Comparison of ENCODE assay signal across 1 cellular context in genomic region chr1:155007253-155007828, GRCh38.
TF ChIP-seq lines count a peak whose summit lies in the region.

No MANE protein-coding gene starts in this region.

TF ChIP-seq in H1, 55 proteins besides CTCF, POLR2A, EP300 and RAD21:
- no peak for TF ChIP-seq TBP (IDR thresholded peaks at IDR 0.05; ENCODE audit: low read depth, low read length)
- TF ChIP-seq TAF7 (optimal IDR thresholded peaks at IDR 0.05; ENCODE audit: borderline replicate concordance, low read depth, low read length) = no peak
- TF ChIP-seq, protein P1, sequence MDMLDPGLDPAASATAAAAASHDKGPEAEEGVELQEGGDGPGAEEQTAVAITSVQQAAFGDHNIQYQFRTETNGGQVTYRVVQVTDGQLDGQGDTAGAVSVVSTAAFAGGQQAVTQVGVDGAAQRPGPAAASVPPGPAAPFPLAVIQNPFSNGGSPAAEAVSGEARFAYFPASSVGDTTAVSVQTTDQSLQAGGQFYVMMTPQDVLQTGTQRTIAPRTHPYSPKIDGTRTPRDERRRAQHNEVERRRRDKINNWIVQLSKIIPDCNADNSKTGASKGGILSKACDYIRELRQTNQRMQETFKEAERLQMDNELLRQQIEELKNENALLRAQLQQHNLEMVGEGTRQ (IDR thresholded peaks at IDR 0.05; ENCODE audit: low read length) = no peak
- TF ChIP-seq CREB1 (IDR thresholded peaks at IDR 0.05) = no peak
- no peak for TF ChIP-seq ATF2 (IDR thresholded peaks at IDR 0.05; ENCODE audit: low read length)
- no peak for TF ChIP-seq BCL11A (IDR thresholded peaks at IDR 0.05; ENCODE audit: low read depth in 2 of 2, low read length in 2 of 2)
- TF ChIP-seq SIRT6 (IDR thresholded peaks at IDR 0.05; ENCODE audit: low read length) = no peak
- TF ChIP-seq NRF1 (IDR thresholded peaks at IDR 0.05; ENCODE audit: low read depth, low read length) = no peak
- TF ChIP-seq CBX5 (IDR thresholded peaks at IDR 0.05; ENCODE audit: low read depth, low read length) = no peak
- no peak for TF ChIP-seq KDM4A (IDR thresholded peaks at IDR 0.05; ENCODE audit: low read depth, low read length, severe bottlenecking)
- no peak for TF ChIP-seq JUN (IDR thresholded peaks at IDR 0.05; ENCODE audit: low read depth, low read length)
- no peak for TF ChIP-seq RBBP5 (IDR thresholded peaks at IDR 0.05; ENCODE audit: borderline replicate concordance, low read depth, low read length)
